19 cellular contexts compared by ENCODE assay signal in the genomic region with DNA sequence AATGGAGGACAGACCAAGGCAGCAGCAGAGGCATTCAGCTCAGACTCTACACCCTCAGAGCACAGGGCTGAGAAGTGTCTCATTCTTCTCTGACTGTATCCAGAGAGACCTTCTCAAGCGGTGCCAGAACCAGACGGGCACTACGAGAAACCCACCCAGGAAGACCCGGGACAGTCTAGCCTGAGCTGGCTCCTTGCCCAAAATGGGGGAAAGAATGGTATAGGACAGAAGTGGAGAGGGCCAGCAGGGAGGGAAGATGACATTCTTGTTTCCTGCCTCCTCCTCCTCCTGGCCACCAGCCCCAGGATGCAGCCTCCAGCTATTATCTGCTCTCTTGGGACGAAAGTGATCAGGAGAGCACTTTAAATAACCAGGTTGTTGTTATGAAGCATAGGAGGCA. TPM values are rescaled to one million over a fixed set of nuclear protein-coding genes. Genes with fewer than 3 reads are reported as not detected.
A peak's percentile ranks its signal among the peaks of the same experiment; 100 is the strongest.
DNase-seq lines count a peak whose midpoint lies in the region; ATAC-seq and TF ChIP-seq lines count a peak whose summit lies in the region.
"Had no signal": no experiment of that assay in that cellular context is flagged by ENCODE, and none has a peak within 500 bp of the region (broad histone marks: within the 10 kb centered on the region; RNA-seq: fewer than 3 reads in every experiment).

No MANE protein-coding gene starts in this region.

- H3K9me3 ChIP-seq in DOHH2 (ENCODE audit: control insufficient read depth, insufficient read depth, low read length) (no peaks in the 10 kb centered on the region), SK-N-MC (ENCODE audit: low read depth, low read length) (no peaks in the 10 kb centered on the region), tibial nerve (no peaks in the 10 kb centered on the region), hepatocyte (ENCODE audit: low read depth) (no peaks in the 10 kb centered on the region)

- DNase-seq in NCI-H1436 (lab: John Stamatoyannopoulos, UW) (peak; percentile 19), NCI-H1436 treated with DMSO at 0.1 percent for 48 hours (lab: John Stamatoyannopoulos, UW) (no peak), SK-N-MC (ENCODE audit: low read depth, low spot score) (no peak), sciatic nerve (ENCODE audit: low spot score) (peak; percentile 53), tibial nerve (ENCODE audit: low spot score in 2 of 2) (no peak), head of caudate nucleus (no peak), hepatocyte (ENCODE audit: low spot score) (no peak)
- DNase-seq: 8988T; Calu3; CD8-positive, alpha-beta T cell; MV-4-11; NCI-H187 treated with DMSO at 0.1 percent for 48 hours; NCI-H510A; NCI-H774 had no signal

- no peak overlapping the region for H2AFZ ChIP-seq in hepatocyte

- ATAC-seq in sciatic nerve, result no peak
- ATAC-seq: CD8-positive, alpha-beta T cell; K562; Panc1 had no signal

- no peak for TF ChIP-seq EP300 in tibial nerve (IDR thresholded peaks at IDR 0.05)

- no peak for TF ChIP-seq POLR2A in tibial nerve (IDR thresholded peaks at IDR 0.05)

- no peaks in the 10 kb centered on the region for H3F3A ChIP-seq in DOHH2 (ENCODE audit: control insufficient read depth, insufficient read depth)

- 82 to 87% methylated on average over 5 of the region's 5 CpGs for WGBS in tibial nerve, 2 donors
- whole genome bisulfite sequencing in hepatocyte (ENCODE audit: low lambda C conversion rate, missing lambda C conversion rate), result 81% methylated on average over 5 of the region's 5 CpGs

- H3K4me3 ChIP-seq in DOHH2 (ENCODE audit: low read length), result peak overlapping the region; percentile 10
- H3K4me3 ChIP-seq in SK-N-MC, result peak overlapping the region; percentile 50
- no peak overlapping the region for H3K4me3 ChIP-seq in tibial nerve
- H3K4me3 ChIP-seq in hepatocyte, result no peak overlapping the region
- H3K4me3 ChIP-seq: K562 had no signal

- peaks cover 5% of the 10 kb centered on the region for H3K27me3 ChIP-seq in DOHH2 (ENCODE audit: control insufficient read depth, low read length)
- H3K27me3 ChIP-seq in tibial nerve, result no peaks in the 10 kb centered on the region
- no peaks in the 10 kb centered on the region for H3K27me3 ChIP-seq in hepatocyte

- intact Hi-C loops in sciatic nerve (cut with DNase I), result no loop called here
- intact Hi-C loops in head of caudate nucleus (cut with DNase I), result no loop called here

- H3K4me1 ChIP-seq in DOHH2 (ENCODE audit: control insufficient read depth, low read length), result peaks cover 49% of the 10 kb centered on the region
- peaks cover 0 to 68% (median 23%) of the 10 kb centered on the region in 4 donors for H3K4me1 ChIP-seq in tibial nerve
- H3K4me1 ChIP-seq in hepatocyte (ENCODE audit: insufficient read depth), result peaks cover 13% of the 10 kb centered on the region

- H3K27ac ChIP-seq in DOHH2 (ENCODE audit: low read depth, low read length) (peak overlapping the region; percentile 7; the same call in 1 of the 2 replicates), SK-N-MC (peak overlapping the region; percentile 49), tibial nerve (peak overlapping the region in 2 of 4 donors; percentile 65 to 70), hepatocyte (no peak overlapping the region)

- H4K20me1 ChIP-seq in DOHH2 (ENCODE audit: control insufficient read depth, insufficient read depth, low read depth, low read length) (no peaks in the 10 kb centered on the region), hepatocyte (ENCODE audit: insufficient read depth, poor library complexity, severe bottlenecking) (no peaks in the 10 kb centered on the region)

- no peak overlapping the region for H3K9ac ChIP-seq in SK-N-MC (ENCODE audit: insufficient read length)

- H3K79me2 ChIP-seq in DOHH2 (ENCODE audit: control insufficient read depth, low read length) (no peaks in the 10 kb centered on the region), hepatocyte (no peaks in the 10 kb centered on the region)

- H3K9me2 ChIP-seq in DOHH2 (replicated peaks; ENCODE audit: control insufficient read depth, low read length) (no peaks in the 10 kb centered on the region), hepatocyte (replicated peaks; ENCODE audit: insufficient read depth) (no peaks in the 10 kb centered on the region)

- peak overlapping the region; percentile 37 for H3K4me2 ChIP-seq in DOHH2 (ENCODE audit: low read length)
- H3K4me2 ChIP-seq in hepatocyte, result no peak overlapping the region

- TF ChIP-seq CTCF in DOHH2 (IDR thresholded peaks at IDR 0.05; ENCODE audit: low read depth, low read length, poor library complexity, severe bottlenecking) (no peak), tibial nerve (IDR thresholded peaks at IDR 0.05) (no peak), hepatocyte (IDR thresholded peaks at IDR 0.05; ENCODE audit: poor library complexity) (no peak)

- H3K36me3 ChIP-seq in DOHH2 (ENCODE audit: control insufficient read depth, low read length) (no peaks in the 10 kb centered on the region), SK-N-MC (ENCODE audit: insufficient read depth, low read length) (no peaks in the 10 kb centered on the region), tibial nerve (no peaks in the 10 kb centered on the region), hepatocyte (replicated peaks; ENCODE audit: insufficient read depth, low read depth) (no peaks in the 10 kb centered on the region)

RNA-seq across cellular contexts. Expression of a gene that starts 22.6 kb away (rescaled TPM):
- total RNA-seq in sciatic nerve (200 TPM), tibial nerve (100 to 1,000 TPM; 108 to 291 (median 153) TPM), hepatocyte (0.83 and 0.84 TPM in 2 replicates)
- polyA plus RNA-seq in hepatocyte, result 8.7 and 10.8 TPM in 2 replicates
- total RNA-seq: Calu3; CD8-positive, alpha-beta T cell had no signal
- polyA plus RNA-seq: K562 had no signal

RNA-seq across cellular contexts. Expression of a gene that starts 40.9 kb away (rescaled TPM):
- total RNA-seq in sciatic nerve (not detected), tibial nerve (not detected), hepatocyte (not detected in 2 replicates)
- 0.28 TPM in 1 of 2 replicates, not detected in the other for polyA plus RNA-seq in hepatocyte
- total RNA-seq: Calu3; CD8-positive, alpha-beta T cell; K562; SK-MEL-5 had no signal
- polyA plus RNA-seq: BJ, K562 had no signal

Comparison
In these comparisons a context has a peak if more than half of its experiments do, and no peak if none do; other contexts are left out.
1. DNase-seq: peak in NCI-H1436 (single experiment) and sciatic nerve (single experiment); none in NCI-H1436 treated with DMSO at 0.1 percent for 48 hours (single experiment), SK-N-MC (single experiment), tibial nerve (0 of 2), head of caudate nucleus (0 of 42) and hepatocyte (single experiment).
2. H3K4me3 ChIP-seq: peak in DOHH2 (single experiment) and SK-N-MC (single experiment); none in tibial nerve (0 of 4) and hepatocyte (single experiment).
3. RNA of a gene that starts 22.6 kb away (total RNA-seq): 200 TPM in sciatic nerve (single experiment) and 108 to 291 TPM in tibial nerve; 0.83 to 0.84 TPM in hepatocyte; every median in the first group is over 10 times any median in the second.